In genomic region chr17:41919165-41919817, GRCh38 we compare ENCODE assay signal across 8 cellular contexts. TPM values are rescaled to one million over a fixed set of nuclear protein-coding genes. Genes with fewer than 3 reads are reported as not detected.
DNase-seq lines count a peak whose midpoint lies in the region; ATAC-seq and TF ChIP-seq lines count a peak whose summit lies in the region.

No MANE protein-coding gene starts in this region.

- peak; percentile 13 for ATAC-seq in activated CD8-positive, alpha-beta memory T cell treated with anti-CD3 and anti-CD28 coated beads, Interleukin-2, amount 10 ng/mL, durations not matched to agents 7 days and 5 days
- ATAC-seq in T-helper 17 cell, result no peak
- no peak for ATAC-seq in HG02623 (IDR thresholded peaks at IDR 0.05; ENCODE audit: unreplicated experiment)

- peaks cover 39% of the 10 kb centered on the region for H3K4me1 Mint-ChIP-seq in activated CD8-positive, alpha-beta memory T cell treated with anti-CD3 and anti-CD28 coated beads, Interleukin-2, amount 10 ng/mL, durations not matched to agents 7 days and 5 days
- H3K4me1 Mint-ChIP-seq in IgD-negative memory B cell, result peaks cover 19 to 26% (median 24%) of the 10 kb centered on the region in 3 donors
- peaks cover 21% of the 10 kb centered on the region for H3K4me1 Mint-ChIP-seq in T-helper 17 cell

- H3K27me3 ChIP-seq in neutrophil, result no peaks in the 10 kb centered on the region

- no peaks in the 10 kb centered on the region for H3K9me3 ChIP-seq in T-helper 17 cell (ENCODE audit: control insufficient read depth, low read length, poor library complexity, severe bottlenecking)
- H3K9me3 ChIP-seq in neutrophil, result no peaks in the 10 kb centered on the region

- peak overlapping the region; percentile 89 for H3K27ac Mint-ChIP-seq in activated CD8-positive, alpha-beta memory T cell treated with anti-CD3 and anti-CD28 coated beads, Interleukin-2, amount 10 ng/mL, durations not matched to agents 7 days and 5 days
- H3K27ac Mint-ChIP-seq in IgD-negative memory B cell (peak overlapping the region; percentile 72 to 92 (median 89)), T-helper 17 cell (peak overlapping the region; percentile 71)

- peaks cover 16 to 21% of the 10 kb centered on the region in 2 experiments for H3K4me1 ChIP-seq in neutrophil (ENCODE audit: control insufficient read depth in 1 of 2, insufficient read depth in 1 of 2, low read depth in 1 of 2, low read length in 1 of 2)

- no peaks in the 10 kb centered on the region for H3K36me3 ChIP-seq in neutrophil

- DNase-seq in activated CD8-positive, alpha-beta memory T cell treated with anti-CD3 and anti-CD28 coated beads, Interleukin-2, amount 10 ng/mL, durations not matched to agents 7 days and 5 days, result no peak
- no peak for DNase-seq in activated CD8-positive, alpha-beta memory T cell treated with anti-CD3 and anti-CD28 coated beads for 24 hours
- DNase-seq in T-helper 17 cell (no peak), fibroblast of villous mesenchyme (ENCODE audit: low read depth) (peak; percentile 82), HCEC 1CT (no peak)

- TF ChIP-seq CTCF in fibroblast of villous mesenchyme (IDR thresholded peaks at IDR 0.05; ENCODE audit: insufficient read depth, low read depth, low read length), result no peak
- no peak for TF ChIP-seq CTCF in neutrophil (IDR thresholded peaks at IDR 0.05)

- H3K4me3 ChIP-seq in fibroblast of villous mesenchyme (ENCODE audit: low read depth, low read length), result peak overlapping the region; percentile 89
- peak overlapping the region; percentile 82 to 97 for H3K4me3 ChIP-seq in neutrophil (ENCODE audit: low read depth in 1 of 2, low read length in 1 of 2)

- H3K27ac ChIP-seq in neutrophil, result peak overlapping the region; percentile 80

- peak overlapping the region; percentile 91 for H3K4me3 Mint-ChIP-seq in activated CD8-positive, alpha-beta memory T cell treated with anti-CD3 and anti-CD28 coated beads, Interleukin-2, amount 10 ng/mL, durations not matched to agents 7 days and 5 days
- H3K4me3 Mint-ChIP-seq in IgD-negative memory B cell (peak overlapping the region; percentile 92 to 97 (median 94)), T-helper 17 cell (peak overlapping the region; percentile 97)

- H3K27me3 Mint-ChIP-seq in activated CD8-positive, alpha-beta memory T cell treated with anti-CD3 and anti-CD28 coated beads, Interleukin-2, amount 10 ng/mL, durations not matched to agents 7 days and 5 days, result no peaks in the 10 kb centered on the region
- H3K27me3 Mint-ChIP-seq in IgD-negative memory B cell (no peaks in the 10 kb centered on the region), T-helper 17 cell (no peaks in the 10 kb centered on the region)

- CTCF ChIA-PET in activated CD8-positive, alpha-beta memory T cell treated with anti-CD3 and anti-CD28 coated beads, Interleukin-2, amount 10 ng/mL, durations not matched to agents 7 days and 5 days (lab: Charles Lee), result interaction anchor here (0.9 to 4.7 kb wide), 9 partner anchors 10 to 107 kb away, joined by 3 to 36 read pairs (median 4); partner anchors contain the start of genes CNP, NKIRAS2, ODAD4 and P3H4

- H3K36me3 Mint-ChIP-seq in activated CD8-positive, alpha-beta memory T cell treated with anti-CD3 and anti-CD28 coated beads, Interleukin-2, amount 10 ng/mL, durations not matched to agents 7 days and 5 days, result peaks cover 10% of the 10 kb centered on the region
- H3K36me3 Mint-ChIP-seq in IgD-negative memory B cell (no peaks in the 10 kb centered on the region), T-helper 17 cell (ENCODE audit: low read depth) (no peaks in the 10 kb centered on the region)

- no peaks in the 10 kb centered on the region for H3K9me3 Mint-ChIP-seq in activated CD8-positive, alpha-beta memory T cell treated with anti-CD3 and anti-CD28 coated beads, Interleukin-2, amount 10 ng/mL, durations not matched to agents 7 days and 5 days (ENCODE audit: low read depth)
- no peaks in the 10 kb centered on the region for H3K9me3 Mint-ChIP-seq in IgD-negative memory B cell

RNA-seq across cellular contexts. Expression of gene ACLY, which starts 0.5 kb away (rescaled TPM):
- 100 to 1,000 TPM; 186 to 220 TPM for total RNA-seq in activated CD8-positive, alpha-beta memory T cell treated with anti-CD3 and anti-CD28 coated beads, Interleukin-2, amount 10 ng/mL, durations not matched to agents 7 days and 5 days
- 52.9 TPM for polyA plus RNA-seq in IgD-negative memory B cell
- 10 to 100 TPM; 65.5 to 73.4 TPM for total RNA-seq in T-helper 17 cell
- total RNA-seq in fibroblast of villous mesenchyme, result 400 and 446 TPM in 2 replicates

RNA-seq across cellular contexts. Expression of gene ODAD4, which starts 11.1 kb away (rescaled TPM):
- total RNA-seq in activated CD8-positive, alpha-beta memory T cell treated with anti-CD3 and anti-CD28 coated beads, Interleukin-2, amount 10 ng/mL, durations not matched to agents 7 days and 5 days, result 1 to 10 TPM in 1 of 2 experiments, under 1 TPM in 1; 0.49 to 1.1 TPM
- polyA plus RNA-seq in IgD-negative memory B cell, result 0.10 TPM
- total RNA-seq in T-helper 17 cell (1 to 10 TPM; 3.7 to 4.3 TPM), fibroblast of villous mesenchyme (0.43 and 0.64 TPM in 2 replicates)

RNA-seq across cellular contexts. Expression of gene CNP, which starts 47.3 kb away (rescaled TPM):
- 100 to 1,000 TPM in 1 of 2 experiments, 10 to 100 TPM in 1; 98.1 to 112 TPM for total RNA-seq in activated CD8-positive, alpha-beta memory T cell treated with anti-CD3 and anti-CD28 coated beads, Interleukin-2, amount 10 ng/mL, durations not matched to agents 7 days and 5 days
- polyA plus RNA-seq in IgD-negative memory B cell, result 53.0 TPM
- total RNA-seq in T-helper 17 cell (10 to 100 TPM; 21.0 to 23.4 TPM), fibroblast of villous mesenchyme (94.6 and 98.6 TPM in 2 replicates)

RNA-seq across cellular contexts. Expression of gene KLHL11, which starts 54.1 kb away (rescaled TPM):
- total RNA-seq in activated CD8-positive, alpha-beta memory T cell treated with anti-CD3 and anti-CD28 coated beads, Interleukin-2, amount 10 ng/mL, durations not matched to agents 7 days and 5 days, result 10 to 100 TPM; 14.4 to 16.4 TPM
- 6.5 TPM for polyA plus RNA-seq in IgD-negative memory B cell
- 10 to 100 TPM; 17.7 to 31.6 TPM for total RNA-seq in T-helper 17 cell
- 30.6 and 37.6 TPM in 2 replicates for total RNA-seq in fibroblast of villous mesenchyme
